9 cellular contexts compared by ENCODE assay signal in the genomic region with DNA sequence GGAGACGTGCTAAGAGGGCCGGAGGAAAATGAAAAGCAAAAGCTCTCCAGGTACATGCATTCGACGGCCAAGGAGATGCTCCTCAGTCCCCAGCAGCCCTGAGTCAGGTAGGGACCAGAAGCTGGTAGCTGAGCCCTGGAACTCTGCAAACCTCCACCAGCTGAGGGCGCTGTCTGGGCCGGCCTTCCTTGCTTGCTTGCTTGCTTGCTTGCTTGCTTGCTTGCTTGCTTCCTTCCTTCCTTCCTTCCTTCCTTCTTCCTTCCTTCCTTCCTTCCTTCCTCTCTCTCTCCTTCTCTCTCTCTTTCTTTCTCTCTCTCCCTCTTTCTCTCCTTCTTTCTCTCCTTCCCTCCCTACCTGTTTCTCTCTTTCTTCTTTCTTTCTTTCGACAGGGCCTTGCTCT.
A peak's percentile ranks its signal among the peaks of the same experiment; 100 is the strongest.
DNase-seq lines count a peak whose midpoint lies in the region; ATAC-seq and TF ChIP-seq lines count a peak whose summit lies in the region.
"Had no signal": no experiment of that assay in that cellular context is flagged by ENCODE, and none has a peak within 500 bp of the region (broad histone marks: within the 10 kb centered on the region; RNA-seq: fewer than 3 reads in every experiment).

No MANE protein-coding gene starts in this region.

- no peaks in the 10 kb centered on the region for H4K20me1 ChIP-seq in OCI-LY3 (ENCODE audit: insufficient read depth, low read length)

- no peaks in the 10 kb centered on the region for H3K9me3 ChIP-seq in OCI-LY3 (ENCODE audit: insufficient read depth, low read length)
- H3K9me3 ChIP-seq: esophagus muscularis mucosa had no signal

- peak; percentile 68 for DNase-seq in activated CD4-positive, alpha-beta T cell treated with anti-CD3 and anti-CD28 coated beads for 48 hours
- DNase-seq in activated CD4-positive, alpha-beta T cell treated with anti-CD3 and anti-CD28 coated beads for 4 hours = no peak
- DNase-seq in epithelial cell of proximal tubule (ENCODE audit: low read depth) (no peak), NCI-H510A (lab: John Stamatoyannopoulos, UW) (no peak), NCI-H2029 treated with DMSO at 0.1 percent for 48 hours (lab: John Stamatoyannopoulos, UW) (no peak)
- peak; percentile 13 to 20 (median 16) for DNase-seq in stimulated activated CD4-positive, alpha-beta T cell treated with anti-CD3 and anti-CD28 coated beads, TNF-alpha, amount 100 ng/mL, for 48 hours (ENCODE audit: low read depth in 3 of 3)

- no peaks in the 10 kb centered on the region for H3K79me2 ChIP-seq in OCI-LY3 (ENCODE audit: low read length)

- no peak overlapping the region for H3K9ac ChIP-seq in OCI-LY3 (ENCODE audit: low read length)

- no peak overlapping the region for H3K27ac ChIP-seq in OCI-LY3 (ENCODE audit: low read length)
- H3K27ac ChIP-seq: esophagus muscularis mucosa had no signal

- H3K4me3 ChIP-seq in OCI-LY3 (ENCODE audit: low read length) (no peak overlapping the region), epithelial cell of proximal tubule (ENCODE audit: low read depth, low read length) (no peak overlapping the region)
- H3K4me3 ChIP-seq: esophagus muscularis mucosa had no signal

- no peak for ATAC-seq in HG02610 (IDR thresholded peaks at IDR 0.05; ENCODE audit: unreplicated experiment)

- no peak overlapping the region for H2AFZ ChIP-seq in OCI-LY3 (ENCODE audit: low read depth, low read length)

- peaks cover 4% of the 10 kb centered on the region for H3K4me1 ChIP-seq in OCI-LY3 (ENCODE audit: low read length)
- H3K4me1 ChIP-seq: esophagus muscularis mucosa had no signal

- H3K4me2 ChIP-seq in OCI-LY3 (ENCODE audit: low read length) = no peak overlapping the region

- peaks cover 7% of the 10 kb centered on the region; the same call in 1 of the 2 replicates for H3K27me3 ChIP-seq in OCI-LY3 (ENCODE audit: low read depth, low read length)
- H3K27me3 ChIP-seq: esophagus muscularis mucosa had no signal

- no peaks in the 10 kb centered on the region for H3K36me3 ChIP-seq in OCI-LY3 (replicated peaks; ENCODE audit: low read depth, low read length)
- H3K36me3 ChIP-seq: esophagus muscularis mucosa had no signal

- peak; percentile 25; the same call in 1 of the 2 replicates for TF ChIP-seq CTCF in OCI-LY3 (IDR thresholded peaks at IDR 0.05; ENCODE audit: low read depth, low read length)
- TF ChIP-seq CTCF in epithelial cell of proximal tubule (conservative IDR thresholded peaks at IDR 0.05; ENCODE audit: low read depth, low read length) = peak; percentile 42

Comparison
In these comparisons a context has a peak if more than half of its experiments do, and no peak if none do; other contexts are left out.
1. DNase-seq: peak in activated CD4-positive, alpha-beta T cell treated with anti-CD3 and anti-CD28 coated beads for 48 hours (single experiment) and stimulated activated CD4-positive, alpha-beta T cell treated with anti-CD3 and anti-CD28 coated beads, TNF-alpha, amount 100 ng/mL, for 48 hours (3 of 3); none in activated CD4-positive, alpha-beta T cell treated with anti-CD3 and anti-CD28 coated beads for 4 hours (0 of 2), epithelial cell of proximal tubule (single experiment), NCI-H510A (single experiment) and NCI-H2029 treated with DMSO at 0.1 percent for 48 hours (single experiment).